Comparison of ENCODE assay signal across 19 cellular contexts in the genomic region with DNA sequence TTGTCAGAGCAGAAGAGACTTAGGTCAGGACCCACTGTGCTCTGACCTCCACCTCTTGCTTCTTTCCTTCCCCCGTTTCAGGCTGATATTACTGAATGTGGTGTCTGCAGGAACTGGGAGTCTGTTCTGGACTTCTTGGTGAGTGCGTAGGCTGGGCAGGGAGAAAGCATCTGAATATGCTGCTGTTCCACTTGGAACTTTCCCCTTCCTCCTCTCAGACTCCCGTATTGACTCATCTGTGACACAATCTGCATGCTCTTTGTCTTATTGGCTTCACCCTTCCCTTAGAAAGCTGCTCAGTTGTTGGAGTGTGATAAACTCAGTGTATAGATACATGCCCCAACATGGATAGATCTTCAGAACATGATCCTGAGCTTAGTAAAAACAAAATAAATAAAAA.
"Had no signal": no experiment of that assay in that cellular context is flagged by ENCODE, and none has a peak within 500 bp of the region (broad histone marks: within the 10 kb centered on the region; RNA-seq: fewer than 3 reads in every experiment).

No MANE protein-coding gene starts in this region.

- FAIRE-seq: kidney, small intestine had no signal

- H3K4me1 ChIP-seq: ascending aorta, right atrium auricular region, upper lobe of left lung had no signal

- H3K36me3 Mint-ChIP-seq: natural killer cell treated with Interleukin-12 subunit alpha and Interleukin-12 subunit beta and Interleukin-15 and Interleukin-18, amount 100 ng/mL, for 72 hours had no signal

- H3K4me3 Mint-ChIP-seq: activated naive CD8-positive, alpha-beta T cell treated with anti-CD3 and anti-CD28 coated beads, Interleukin-2, amount 50 U/mL, for 24 hours; activated T-helper 1 cell treated with anti-CD3 and anti-CD28 coated beads, Interleukin-12 subunit alpha, Interleukin-12 subunit beta, Interleukin-2, Interleukin-4 antibody, amounts not matched to agents 30 ng/mL and 10 ng/mL and 1 ng/mL, durations not matched to agents 14 hours and 24 hours and 36 hours; natural killer cell treated with Interleukin-12 subunit alpha and Interleukin-12 subunit beta and Interleukin-15 and Interleukin-18, amount 100 ng/mL, for 72 hours had no signal

- H3K27ac ChIP-seq: ascending aorta, cardiac muscle cell, right atrium auricular region, upper lobe of left lung had no signal

- H3K9me3 Mint-ChIP-seq: activated T-helper 1 cell treated with anti-CD3 and anti-CD28 coated beads, Interleukin-12 subunit alpha, Interleukin-12 subunit beta, Interleukin-2, Interleukin-4 antibody, amounts not matched to agents 30 ng/mL and 10 ng/mL and 1 ng/mL, durations not matched to agents 14 hours and 24 hours and 36 hours had no signal

- H3K27ac Mint-ChIP-seq: activated naive CD8-positive, alpha-beta T cell treated with anti-CD3 and anti-CD28 coated beads, Interleukin-2, amount 50 U/mL, for 24 hours; activated T-helper 1 cell treated with anti-CD3 and anti-CD28 coated beads, Interleukin-12 subunit alpha, Interleukin-12 subunit beta, Interleukin-2, Interleukin-4 antibody, amounts not matched to agents 30 ng/mL and 10 ng/mL and 1 ng/mL, durations not matched to agents 14 hours and 24 hours and 36 hours; natural killer cell treated with Interleukin-12 subunit alpha and Interleukin-12 subunit beta and Interleukin-15 and Interleukin-18, amount 100 ng/mL, for 72 hours had no signal

- H3K4me3 ChIP-seq: ascending aorta, cardiac muscle cell, right atrium auricular region, upper lobe of left lung had no signal

- DNase-seq: activated CD4-positive, alpha-beta T cell treated with anti-CD3 and anti-CD28 coated beads, Interleukin-2, amount 50 U/mL, for 1 hour; activated naive CD4-positive, alpha-beta T cell treated with Interleukin-2 at 50 U/mL for 16 hours; activated naive CD8-positive, alpha-beta T cell treated with anti-CD3 and anti-CD28 coated beads, Interleukin-2, amount 50 U/mL, for 24 hours; erythroblast; glutamatergic neuron; hypothalamus; kidney; small intestine; stimulated activated CD4-positive, alpha-beta T cell treated with anti-CD3 and anti-CD28 coated beads, Interleukin-4, amount 100 ng/mL, for 4 hours; stimulated activated CD8-positive, alpha-beta memory T cell treated with anti-CD3 and anti-CD28 coated beads, Interleukin-4, amount 100 ng/mL, for 48 hours; stimulated activated naive CD4-positive, alpha-beta T cell treated with Interleukin-2 at 50 U/mL for 16 hours; T1000; upper lobe of left lung had no signal

- ATAC-seq: activated CD4-positive, CD25-positive, alpha-beta regulatory T cell treated with anti-CD3 and anti-CD28 coated beads, Interleukin-2, amount 50 U/mL, for 24 hours; activated naive CD8-positive, alpha-beta T cell treated with anti-CD3 and anti-CD28 coated beads, Interleukin-2, amount 50 U/mL, for 24 hours; natural killer cell treated with Interleukin-12 subunit alpha and Interleukin-12 subunit beta and Interleukin-15 and Interleukin-18, amount 100 ng/mL, for 72 hours had no signal

- H3K4me1 Mint-ChIP-seq: activated naive CD8-positive, alpha-beta T cell treated with anti-CD3 and anti-CD28 coated beads, Interleukin-2, amount 50 U/mL, for 24 hours had no signal
